1 cellular context compared by ENCODE assay signal in the genomic region with DNA sequence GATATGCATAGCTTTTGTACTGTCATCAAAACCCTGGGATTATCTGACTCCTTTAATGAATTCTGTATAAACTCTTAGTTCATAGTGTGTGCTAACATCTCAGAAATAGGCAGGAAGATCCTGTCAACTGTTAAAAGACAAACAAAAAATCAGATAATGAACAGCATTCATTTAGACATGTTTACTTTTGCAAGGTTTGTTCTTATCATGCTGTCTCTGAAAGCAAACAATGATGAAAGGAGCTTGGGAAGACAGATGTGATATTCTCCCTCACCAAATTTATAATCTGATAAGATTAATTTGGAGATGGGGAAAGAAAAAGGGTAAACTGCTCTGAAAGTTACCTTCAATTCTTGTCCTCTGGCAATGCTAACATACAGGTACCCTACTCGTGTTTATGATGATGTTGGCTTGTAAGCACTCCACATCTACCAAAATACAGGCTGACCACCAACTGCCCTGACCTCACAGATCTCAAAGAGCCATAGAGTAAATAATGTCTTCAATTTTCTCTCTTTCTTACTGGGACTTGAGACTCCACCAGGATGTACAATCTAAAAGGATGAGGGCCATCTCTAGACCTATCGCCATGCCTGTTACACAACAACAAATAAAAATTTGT.
TF ChIP-seq lines count a peak whose summit lies in the region.

No MANE protein-coding gene starts in this region.

TF ChIP-seq in HepG2, 621 proteins besides CTCF, POLR2A, EP300 and RAD21 (continued from another document and continues in another):
- no peak for TF ChIP-seq KDM5B (CRISPR knock-in tag; IDR thresholded peaks at IDR 0.05; ENCODE audit: borderline replicate concordance)
- no peak for TF ChIP-seq ZSCAN22 (CRISPR knock-in tag; IDR thresholded peaks at IDR 0.05)
- TF ChIP-seq ZNF776 (CRISPR knock-in tag; IDR thresholded peaks at IDR 0.05) = no peak
- no peak for TF ChIP-seq ZNF382 (CRISPR knock-in tag; IDR thresholded peaks at IDR 0.05; ENCODE audit: borderline replicate concordance)
- no peak for TF ChIP-seq PHB2 (IDR thresholded peaks at IDR 0.05; ENCODE audit: partially characterized antibody)
- no peak for TF ChIP-seq ADNP (CRISPR knock-in tag; IDR thresholded peaks at IDR 0.05)
- TF ChIP-seq, protein P1, sequence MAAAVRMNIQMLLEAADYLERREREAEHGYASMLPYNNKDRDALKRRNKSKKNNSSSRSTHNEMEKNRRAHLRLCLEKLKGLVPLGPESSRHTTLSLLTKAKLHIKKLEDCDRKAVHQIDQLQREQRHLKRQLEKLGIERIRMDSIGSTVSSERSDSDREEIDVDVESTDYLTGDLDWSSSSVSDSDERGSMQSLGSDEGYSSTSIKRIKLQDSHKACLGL (CRISPR knock-in tag; IDR thresholded peaks at IDR 0.05) = no peak
- TF ChIP-seq ZNF878 (CRISPR knock-in tag; IDR thresholded peaks at IDR 0.05) = 0 out of 2 replicates have a peak, but pooled peaks have one; percentile 31
- no peak for TF ChIP-seq ZNF768 (CRISPR knock-in tag; IDR thresholded peaks at IDR 0.05)
- TF ChIP-seq RAD51 (IDR thresholded peaks at IDR 0.05; ENCODE audit: borderline replicate concordance) = no peak
- TF ChIP-seq, protein P2, sequence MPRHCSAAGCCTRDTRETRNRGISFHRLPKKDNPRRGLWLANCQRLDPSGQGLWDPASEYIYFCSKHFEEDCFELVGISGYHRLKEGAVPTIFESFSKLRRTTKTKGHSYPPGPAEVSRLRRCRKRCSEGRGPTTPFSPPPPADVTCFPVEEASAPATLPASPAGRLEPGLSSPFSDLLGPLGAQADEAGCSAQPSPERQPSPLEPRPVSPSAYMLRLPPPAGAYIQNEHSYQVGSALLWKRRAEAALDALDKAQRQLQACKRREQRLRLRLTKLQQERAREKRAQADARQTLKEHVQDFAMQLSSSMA (CRISPR knock-in tag; IDR thresholded peaks at IDR 0.05) = no peak
- no peak for TF ChIP-seq ZNF260 (CRISPR knock-in tag; IDR thresholded peaks at IDR 0.05; ENCODE audit: borderline replicate concordance, low read depth)
- no peak for TF ChIP-seq SIX4 (CRISPR knock-in tag; IDR thresholded peaks at IDR 0.05)
- peak; percentile 53; the same call in 1 of the 2 replicates for TF ChIP-seq RARA (CRISPR knock-in tag; IDR thresholded peaks at IDR 0.05)
- TF ChIP-seq KLF15 (CRISPR knock-in tag; IDR thresholded peaks at IDR 0.05; ENCODE audit: borderline replicate concordance) = no peak
- no peak for TF ChIP-seq ZNF749 (CRISPR knock-in tag; IDR thresholded peaks at IDR 0.05; ENCODE audit: borderline replicate concordance)
- TF ChIP-seq SOX5 (CRISPR knock-in tag; IDR thresholded peaks at IDR 0.05; ENCODE audit: borderline replicate concordance) = peak; percentile 86; the same call in 1 of the 2 replicates
- TF ChIP-seq MIER3 (CRISPR knock-in tag; IDR thresholded peaks at IDR 0.05; ENCODE audit: borderline replicate concordance) = no peak
- TF ChIP-seq, protein P3, sequence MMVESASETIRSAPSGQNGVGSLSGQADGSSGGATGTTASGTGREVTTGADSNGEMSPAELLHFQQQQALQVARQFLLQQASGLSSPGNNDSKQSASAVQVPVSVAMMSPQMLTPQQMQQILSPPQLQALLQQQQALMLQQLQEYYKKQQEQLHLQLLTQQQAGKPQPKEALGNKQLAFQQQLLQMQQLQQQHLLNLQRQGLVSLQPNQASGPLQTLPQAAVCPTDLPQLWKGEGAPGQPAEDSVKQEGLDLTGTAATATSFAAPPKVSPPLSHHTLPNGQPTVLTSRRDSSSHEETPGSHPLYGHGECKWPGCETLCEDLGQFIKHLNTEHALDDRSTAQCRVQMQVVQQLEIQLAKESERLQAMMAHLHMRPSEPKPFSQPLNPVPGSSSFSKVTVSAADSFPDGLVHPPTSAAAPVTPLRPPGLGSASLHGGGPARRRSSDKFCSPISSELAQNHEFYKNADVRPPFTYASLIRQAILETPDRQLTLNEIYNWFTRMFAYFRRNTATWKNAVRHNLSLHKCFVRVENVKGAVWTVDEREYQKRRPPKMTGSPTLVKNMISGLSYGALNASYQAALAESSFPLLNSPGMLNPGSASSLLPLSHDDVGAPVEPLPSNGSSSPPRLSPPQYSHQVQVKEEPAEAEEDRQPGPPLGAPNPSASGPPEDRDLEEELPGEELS (CRISPR knock-in tag; IDR thresholded peaks at IDR 0.05) = peak; percentile 89
- TF ChIP-seq ZBTB21 (CRISPR knock-in tag; IDR thresholded peaks at IDR 0.05) = no peak
- 0 out of 2 replicates have a peak, but pooled peaks have one; percentile 32 for TF ChIP-seq SNAPC2 (CRISPR knock-in tag; IDR thresholded peaks at IDR 0.05)
- no peak for TF ChIP-seq ZFP41 (CRISPR knock-in tag; IDR thresholded peaks at IDR 0.05; ENCODE audit: borderline replicate concordance)
- no peak for TF ChIP-seq PTBP1 (IDR thresholded peaks at IDR 0.05; ENCODE audit: low read depth, low read length, poor library complexity, severe bottlenecking)
- TF ChIP-seq ZSCAN31 (CRISPR knock-in tag; IDR thresholded peaks at IDR 0.05; ENCODE audit: low read depth) = no peak
- no peak for TF ChIP-seq HCFC1 (IDR thresholded peaks at IDR 0.05; ENCODE audit: low read depth, low read length)
- peak; percentile 22; the same call in 1 of the 2 replicates for TF ChIP-seq ZNF331 (CRISPR knock-in tag; IDR thresholded peaks at IDR 0.05)
- no peak for TF ChIP-seq SRY (CRISPR knock-in tag; IDR thresholded peaks at IDR 0.05)
- no peak for TF ChIP-seq ZNF253 (CRISPR knock-in tag; IDR thresholded peaks at IDR 0.05; ENCODE audit: borderline replicate concordance)
- TF ChIP-seq, protein P4, sequence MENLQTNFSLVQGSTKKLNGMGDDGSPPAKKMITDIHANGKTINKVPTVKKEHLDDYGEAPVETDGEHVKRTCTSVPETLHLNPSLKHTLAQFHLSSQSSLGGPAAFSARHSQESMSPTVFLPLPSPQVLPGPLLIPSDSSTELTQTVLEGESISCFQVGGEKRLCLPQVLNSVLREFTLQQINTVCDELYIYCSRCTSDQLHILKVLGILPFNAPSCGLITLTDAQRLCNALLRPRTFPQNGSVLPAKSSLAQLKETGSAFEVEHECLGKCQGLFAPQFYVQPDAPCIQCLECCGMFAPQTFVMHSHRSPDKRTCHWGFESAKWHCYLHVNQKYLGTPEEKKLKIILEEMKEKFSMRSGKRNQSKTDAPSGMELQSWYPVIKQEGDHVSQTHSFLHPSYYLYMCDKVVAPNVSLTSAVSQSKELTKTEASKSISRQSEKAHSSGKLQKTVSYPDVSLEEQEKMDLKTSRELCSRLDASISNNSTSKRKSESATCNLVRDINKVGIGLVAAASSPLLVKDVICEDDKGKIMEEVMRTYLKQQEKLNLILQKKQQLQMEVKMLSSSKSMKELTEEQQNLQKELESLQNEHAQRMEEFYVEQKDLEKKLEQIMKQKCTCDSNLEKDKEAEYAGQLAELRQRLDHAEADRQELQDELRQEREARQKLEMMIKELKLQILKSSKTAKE (CRISPR knock-in tag; IDR thresholded peaks at IDR 0.05; ENCODE audit: borderline replicate concordance) = no peak
- TF ChIP-seq PHF8 (CRISPR knock-in tag; IDR thresholded peaks at IDR 0.05) = no peak
- TF ChIP-seq, protein P5, sequence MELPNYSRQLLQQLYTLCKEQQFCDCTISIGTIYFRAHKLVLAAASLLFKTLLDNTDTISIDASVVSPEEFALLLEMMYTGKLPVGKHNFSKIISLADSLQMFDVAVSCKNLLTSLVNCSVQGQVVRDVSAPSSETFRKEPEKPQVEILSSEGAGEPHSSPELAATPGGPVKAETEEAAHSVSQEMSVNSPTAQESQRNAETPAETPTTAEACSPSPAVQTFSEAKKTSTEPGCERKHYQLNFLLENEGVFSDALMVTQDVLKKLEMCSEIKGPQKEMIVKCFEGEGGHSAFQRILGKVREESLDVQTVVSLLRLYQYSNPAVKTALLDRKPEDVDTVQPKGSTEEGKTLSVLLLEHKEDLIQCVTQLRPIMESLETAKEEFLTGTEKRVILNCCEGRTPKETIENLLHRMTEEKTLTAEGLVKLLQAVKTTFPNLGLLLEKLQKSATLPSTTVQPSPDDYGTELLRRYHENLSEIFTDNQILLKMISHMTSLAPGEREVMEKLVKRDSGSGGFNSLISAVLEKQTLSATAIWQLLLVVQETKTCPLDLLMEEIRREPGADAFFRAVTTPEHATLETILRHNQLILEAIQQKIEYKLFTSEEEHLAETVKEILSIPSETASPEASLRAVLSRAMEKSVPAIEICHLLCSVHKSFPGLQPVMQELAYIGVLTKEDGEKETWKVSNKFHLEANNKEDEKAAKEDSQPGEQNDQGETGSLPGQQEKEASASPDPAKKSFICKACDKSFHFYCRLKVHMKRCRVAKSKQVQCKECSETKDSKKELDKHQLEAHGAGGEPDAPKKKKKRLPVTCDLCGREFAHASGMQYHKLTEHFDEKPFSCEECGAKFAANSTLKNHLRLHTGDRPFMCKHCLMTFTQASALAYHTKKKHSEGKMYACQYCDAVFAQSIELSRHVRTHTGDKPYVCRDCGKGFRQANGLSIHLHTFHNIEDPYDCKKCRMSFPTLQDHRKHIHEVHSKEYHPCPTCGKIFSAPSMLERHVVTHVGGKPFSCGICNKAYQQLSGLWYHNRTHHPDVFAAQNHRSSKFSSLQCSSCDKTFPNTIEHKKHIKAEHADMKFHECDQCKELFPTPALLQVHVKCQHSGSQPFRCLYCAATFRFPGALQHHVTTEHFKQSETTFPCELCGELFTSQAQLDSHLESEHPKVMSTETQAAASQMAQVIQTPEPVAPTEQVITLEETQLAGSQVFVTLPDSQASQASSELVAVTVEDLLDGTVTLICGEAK (IDR thresholded peaks at IDR 0.05) = no peak
- TF ChIP-seq, protein P5 (CRISPR knock-in tag; IDR thresholded peaks at IDR 0.05) = no peak
- TF ChIP-seq, protein P6, sequence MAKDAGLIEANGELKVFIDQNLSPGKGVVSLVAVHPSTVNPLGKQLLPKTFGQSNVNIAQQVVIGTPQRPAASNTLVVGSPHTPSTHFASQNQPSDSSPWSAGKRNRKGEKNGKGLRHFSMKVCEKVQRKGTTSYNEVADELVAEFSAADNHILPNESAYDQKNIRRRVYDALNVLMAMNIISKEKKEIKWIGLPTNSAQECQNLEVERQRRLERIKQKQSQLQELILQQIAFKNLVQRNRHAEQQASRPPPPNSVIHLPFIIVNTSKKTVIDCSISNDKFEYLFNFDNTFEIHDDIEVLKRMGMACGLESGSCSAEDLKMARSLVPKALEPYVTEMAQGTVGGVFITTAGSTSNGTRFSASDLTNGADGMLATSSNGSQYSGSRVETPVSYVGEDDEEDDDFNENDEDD (CRISPR knock-in tag; IDR thresholded peaks at IDR 0.05; ENCODE audit: borderline replicate concordance) = no peak
- TF ChIP-seq ZEB1 (IDR thresholded peaks at IDR 0.05; ENCODE audit: insufficient replicate concordance, low read depth) = no peak
- no peak for TF ChIP-seq PAX8 (CRISPR knock-in tag; IDR thresholded peaks at IDR 0.05; ENCODE audit: borderline replicate concordance)
- TF ChIP-seq HMG20A (CRISPR knock-in tag; IDR thresholded peaks at IDR 0.05; ENCODE audit: borderline replicate concordance) = peak; percentile 84
- TF ChIP-seq NFYC (CRISPR knock-in tag; IDR thresholded peaks at IDR 0.05) = no peak
- TF ChIP-seq NFE2L1 (CRISPR knock-in tag; IDR thresholded peaks at IDR 0.05; ENCODE audit: borderline replicate concordance) = no peak
- TF ChIP-seq ZNF232 (CRISPR knock-in tag; IDR thresholded peaks at IDR 0.05; ENCODE audit: borderline replicate concordance) = no peak
- TF ChIP-seq, protein P7, sequence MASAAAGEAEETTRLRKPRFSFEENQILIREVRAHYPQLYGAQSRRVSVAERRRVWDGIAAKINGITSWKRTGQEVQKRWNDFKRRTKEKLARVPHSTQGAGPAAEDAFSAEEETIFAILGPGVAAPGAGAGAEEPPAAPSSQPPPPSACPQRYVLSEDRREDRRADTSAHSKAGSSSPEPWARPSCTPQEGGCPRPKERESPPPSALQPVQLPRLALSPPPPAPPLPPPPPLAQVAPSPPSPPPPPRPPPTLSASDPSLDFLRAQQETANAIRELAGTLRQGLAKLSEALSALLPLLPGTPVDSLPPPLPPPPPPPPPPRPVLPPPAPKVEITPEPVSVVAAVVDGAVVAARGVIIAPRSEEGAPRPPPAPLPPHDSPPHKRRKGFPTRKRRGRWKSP (CRISPR knock-in tag; IDR thresholded peaks at IDR 0.05) = no peak
- no peak for TF ChIP-seq ZNF326 (CRISPR knock-in tag; IDR thresholded peaks at IDR 0.05; ENCODE audit: borderline replicate concordance)
- TF ChIP-seq, protein P8, sequence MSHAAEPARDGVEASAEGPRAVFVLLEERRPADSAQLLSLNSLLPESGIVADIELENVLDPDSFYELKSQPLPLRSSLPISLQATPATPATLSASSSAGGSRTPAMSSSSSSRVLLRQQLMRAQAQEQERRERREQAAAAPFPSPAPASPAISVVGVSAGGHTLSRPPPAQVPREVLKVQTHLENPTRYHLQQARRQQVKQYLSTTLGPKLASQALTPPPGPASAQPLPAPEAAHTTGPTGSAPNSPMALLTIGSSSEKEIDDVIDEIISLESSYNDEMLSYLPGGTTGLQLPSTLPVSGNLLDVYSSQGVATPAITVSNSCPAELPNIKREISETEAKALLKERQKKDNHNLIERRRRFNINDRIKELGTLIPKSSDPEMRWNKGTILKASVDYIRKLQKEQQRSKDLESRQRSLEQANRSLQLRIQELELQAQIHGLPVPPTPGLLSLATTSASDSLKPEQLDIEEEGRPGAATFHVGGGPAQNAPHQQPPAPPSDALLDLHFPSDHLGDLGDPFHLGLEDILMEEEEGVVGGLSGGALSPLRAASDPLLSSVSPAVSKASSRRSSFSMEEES (CRISPR knock-in tag; IDR thresholded peaks at IDR 0.05) = 0 out of 2 replicates have a peak, but pooled peaks have one; percentile 38
